Comparison of ENCODE assay signal across 13 cellular contexts in genomic region chr2:237739101-237739500, GRCh38. TPM values are rescaled to one million over a fixed set of nuclear protein-coding genes. Genes with fewer than 3 reads are reported as not detected.
DNase-seq lines count a peak whose midpoint lies in the region; ATAC-seq and TF ChIP-seq lines count a peak whose summit lies in the region.
"Had no signal": no experiment of that assay in that cellular context is flagged by ENCODE, and none has a peak within 500 bp of the region (broad histone marks: within the 10 kb centered on the region; RNA-seq: fewer than 3 reads in every experiment).

No MANE protein-coding gene starts in this region.

- H3K36me3 ChIP-seq in heart left ventricle, result peaks cover 0 to 51% (median 13%) of the 10 kb centered on the region in 9 donors
- peaks cover 0 to 14% of the 10 kb centered on the region in 2 donors for H3K36me3 ChIP-seq in neuronal stem cell (replicated peaks in 1 of 2; ENCODE audit: control insufficient read depth in 2 of 2, insufficient read depth in 2 of 2, low read length in 2 of 2)
- peaks cover 0 to 23% (median 3%) of the 10 kb centered on the region in 4 donors for H3K36me3 ChIP-seq in upper lobe of left lung

- no peak overlapping the region for H4K8ac ChIP-seq in neuronal stem cell (ENCODE audit: low read depth, low read length)

- H3K4me1 Mint-ChIP-seq in activated CD4-positive, alpha-beta memory T cell treated with anti-CD3 and anti-CD28 coated beads for 36 hours (ENCODE audit: low read depth), result peaks cover 56% of the 10 kb centered on the region
- peaks cover 26% of the 10 kb centered on the region for H3K4me1 Mint-ChIP-seq in activated CD4-positive, alpha-beta memory T cell treated with anti-CD3 and anti-CD28 coated beads, Interleukin-2, amount 10 ng/mL, durations not matched to agents 7 days and 5 days

- H3K4me3 ChIP-seq in heart left ventricle (peak overlapping the region in 1 of 12 donors; percentile 4), neuronal stem cell (ENCODE audit: low read length in 2 of 2) (no peak overlapping the region), upper lobe of left lung (no peak overlapping the region)
- H3K4me3 ChIP-seq: K562 had no signal

- H2BK120ac ChIP-seq in neuronal stem cell (ENCODE audit: low read depth, low read length), result no peak overlapping the region

- H3K23ac ChIP-seq in neuronal stem cell (ENCODE audit: low read depth, low read length, poor library complexity), result no peak overlapping the region

- H2AFZ ChIP-seq in neuronal stem cell (ENCODE audit: low read length), result no peak overlapping the region

- peak overlapping the region; percentile 31 for H3K9ac ChIP-seq in neuronal stem cell (ENCODE audit: low read depth, low read length, poor library complexity)

- H3K27ac Mint-ChIP-seq in activated CD4-positive, alpha-beta memory T cell treated with anti-CD3 and anti-CD28 coated beads for 36 hours, result peak overlapping the region; percentile 43
- H3K27ac Mint-ChIP-seq in activated CD4-positive, alpha-beta memory T cell treated with anti-CD3 and anti-CD28 coated beads, Interleukin-2, amount 10 ng/mL, durations not matched to agents 7 days and 5 days, result no peak overlapping the region

- H3K79me1 ChIP-seq in neuronal stem cell (ENCODE audit: low read depth, low read length), result no peaks in the 10 kb centered on the region

- TF ChIP-seq EP300 in upper lobe of left lung (IDR thresholded peaks at IDR 0.05), result no peak

- H3K14ac ChIP-seq in neuronal stem cell (ENCODE audit: low read length), result no peak overlapping the region

- H3K4me1 ChIP-seq in heart left ventricle (peaks cover 0 to 99% (median 90%) of the 10 kb centered on the region in 12 donors), neuronal stem cell (ENCODE audit: control insufficient read depth in 2 of 2, insufficient read depth in 1 of 2, low read depth in 1 of 2, low read length in 2 of 2) (peaks cover 8 to 11% of the 10 kb centered on the region in 2 donors), upper lobe of left lung (peaks cover 58 to 84% (median 73%) of the 10 kb centered on the region in 4 donors)

- DNase-seq in activated CD4-positive, alpha-beta memory T cell treated with anti-CD3 and anti-CD28 coated beads for 36 hours, result no peak
- no peak for DNase-seq in activated CD4-positive, alpha-beta memory T cell treated with anti-CD3 and anti-CD28 coated beads, Interleukin-2, amount 10 ng/mL, durations not matched to agents 7 days and 5 days
- DNase-seq in heart left ventricle (peak; percentile 71 to 86 (median 85)), neuronal stem cell (ENCODE audit: low spot score) (no peak), upper lobe of left lung (peak in 1 of 2 donors; percentile 73), GM20000 (ENCODE audit: low spot score) (no peak), OCI-M2 (lab: John Stamatoyannopoulos, UW; ENCODE audit: unreplicated experiment) (no peak)
- DNase-seq: 8988T, mammary epithelial cell, NCI-H1436 treated with DMSO at 0.1 percent for 48 hours, NCI-H774 had no signal

- H2BK12ac ChIP-seq in neuronal stem cell (ENCODE audit: low read length), result no peak overlapping the region

- no peak overlapping the region for H3K4me3 Mint-ChIP-seq in activated CD4-positive, alpha-beta memory T cell treated with anti-CD3 and anti-CD28 coated beads for 36 hours
- H3K4me3 Mint-ChIP-seq in activated CD4-positive, alpha-beta memory T cell treated with anti-CD3 and anti-CD28 coated beads, Interleukin-2, amount 10 ng/mL, durations not matched to agents 7 days and 5 days, result no peak overlapping the region

- POLR2A ChIA-PET in activated CD4-positive, alpha-beta memory T cell treated with anti-CD3 and anti-CD28 coated beads for 36 hours (lab: Charles Lee), result no interaction called here
- POLR2A ChIA-PET in activated CD4-positive, alpha-beta memory T cell treated with anti-CD3 and anti-CD28 coated beads, Interleukin-2, amount 10 ng/mL, durations not matched to agents 7 days and 5 days (lab: Charles Lee), result interaction anchor here (1.0 to 1.2 kb wide), 2 partner anchors 65 to 66 kb away, joined by 3 to 4 read pairs; no protein-coding TSS in a partner anchor

- TF ChIP-seq CTCF in heart left ventricle (IDR thresholded peaks at IDR 0.05) (peak in 3 of 12 donors; percentile 17 to 27 (median 18)), upper lobe of left lung (IDR thresholded peaks at IDR 0.05) (no peak), GM20000 (IDR thresholded peaks at IDR 0.05; ENCODE audit: extremely low read depth, missing control alignments) (no peak)

- H3K9me3 ChIP-seq in heart left ventricle (no peaks in the 10 kb centered on the region), neuronal stem cell (replicated peaks in 1 of 2; ENCODE audit: control insufficient read depth in 2 of 2, insufficient read depth in 1 of 2, low read depth in 1 of 2, low read length in 2 of 2) (no peaks in the 10 kb centered on the region), upper lobe of left lung (no peaks in the 10 kb centered on the region)

- H2AK5ac ChIP-seq in neuronal stem cell (ENCODE audit: low read depth, low read length), result no peak overlapping the region

- H3K4me2 ChIP-seq in neuronal stem cell (ENCODE audit: insufficient read depth, low read length, poor library complexity, severe bottlenecking), result no peak overlapping the region

- H3K27ac ChIP-seq in heart left ventricle (peak overlapping the region; percentile 45 to 86 (median 80)), neuronal stem cell (replicated peaks; ENCODE audit: low read length) (no peak overlapping the region), upper lobe of left lung (peak overlapping the region; percentile 9 to 67 (median 41))

- H3K4ac ChIP-seq in neuronal stem cell (ENCODE audit: low read length), result no peak overlapping the region

- H2BK5ac ChIP-seq in neuronal stem cell (ENCODE audit: low read length), result no peak overlapping the region

- H3K18ac ChIP-seq in neuronal stem cell (ENCODE audit: low read length), result no peak overlapping the region

- no peaks in the 10 kb centered on the region for H3K27me3 Mint-ChIP-seq in activated CD4-positive, alpha-beta memory T cell treated with anti-CD3 and anti-CD28 coated beads for 36 hours
- H3K27me3 Mint-ChIP-seq in activated CD4-positive, alpha-beta memory T cell treated with anti-CD3 and anti-CD28 coated beads, Interleukin-2, amount 10 ng/mL, durations not matched to agents 7 days and 5 days, result no peaks in the 10 kb centered on the region

- CTCF ChIA-PET in activated CD4-positive, alpha-beta memory T cell treated with anti-CD3 and anti-CD28 coated beads for 36 hours (lab: Charles Lee), result no interaction called here
- CTCF ChIA-PET in activated CD4-positive, alpha-beta memory T cell treated with anti-CD3 and anti-CD28 coated beads, Interleukin-2, amount 10 ng/mL, durations not matched to agents 7 days and 5 days (lab: Charles Lee), result interaction anchor here (0.6 to 1.2 kb wide), 2 partner anchors 45 to 264 kb away, joined by 3 read pairs; no protein-coding TSS in a partner anchor

- 17 to 22% (median 19%) methylated on average over 15 of the region's 15 CpGs for WGBS in heart left ventricle, 4 donors
- no CpG with 5 or more reads among the region's 15 CpGs for WGBS in neuronal stem cell (ENCODE audit: extremely low coverage in 2 of 2, insufficient read length in 2 of 2, insufficient replicate concordance in 1 of 2), 2 donors
- 65 to 67% methylated on average over 15 of the region's 15 CpGs for WGBS in upper lobe of left lung, 2 donors

- H4K91ac ChIP-seq in neuronal stem cell (ENCODE audit: low read depth, low read length, poor library complexity), result no peak overlapping the region

- no peak overlapping the region for H2BK15ac ChIP-seq in neuronal stem cell (ENCODE audit: low read length)

- no peaks in the 10 kb centered on the region for H3K9me3 Mint-ChIP-seq in activated CD4-positive, alpha-beta memory T cell treated with anti-CD3 and anti-CD28 coated beads for 36 hours
- H3K9me3 Mint-ChIP-seq in activated CD4-positive, alpha-beta memory T cell treated with anti-CD3 and anti-CD28 coated beads, Interleukin-2, amount 10 ng/mL, durations not matched to agents 7 days and 5 days, result no peaks in the 10 kb centered on the region

- ATAC-seq in heart left ventricle (peak; percentile 92 to 95 (median 93)), upper lobe of left lung (ENCODE audit: low FRiP score in 2 of 2) (peak in 1 of 2 donors; percentile 42), GM18861 (IDR thresholded peaks at IDR 0.05; ENCODE audit: unreplicated experiment) (no peak)
- ATAC-seq: K562 had no signal

- intact Hi-C loops in activated CD4-positive, alpha-beta memory T cell treated with anti-CD3 and anti-CD28 coated beads for 36 hours (cut with micrococcal nuclease), result no loop called here
- intact Hi-C loops in heart left ventricle (cut with DNase I), result loop anchor here in 5 of 10 donors (2.0 to 10.0 kb wide), 4 partner anchors 36 to 224 kb away; no protein-coding TSS in a partner anchor

- peaks cover 23% of the 10 kb centered on the region for H3K36me3 Mint-ChIP-seq in activated CD4-positive, alpha-beta memory T cell treated with anti-CD3 and anti-CD28 coated beads for 36 hours
- H3K36me3 Mint-ChIP-seq in activated CD4-positive, alpha-beta memory T cell treated with anti-CD3 and anti-CD28 coated beads, Interleukin-2, amount 10 ng/mL, durations not matched to agents 7 days and 5 days (ENCODE audit: low read depth), result peaks cover 58% of the 10 kb centered on the region

- H3K27me3 ChIP-seq in heart left ventricle, result no peaks in the 10 kb centered on the region
- no peaks in the 10 kb centered on the region for H3K27me3 ChIP-seq in neuronal stem cell (ENCODE audit: control insufficient read depth in 3 of 3, insufficient read depth in 3 of 3, low read depth in 1 of 3, low read length in 3 of 3)
- H3K27me3 ChIP-seq in upper lobe of left lung, result no peaks in the 10 kb centered on the region

- TF ChIP-seq POLR2A in heart left ventricle (IDR thresholded peaks at IDR 0.05), result no peak
- TF ChIP-seq POLR2A in upper lobe of left lung (IDR thresholded peaks at IDR 0.05), result no peak

RNA-seq across cellular contexts. Expression of gene RBM44, which starts 59.5 kb away (rescaled TPM):
- total RNA-seq in activated CD4-positive, alpha-beta memory T cell treated with anti-CD3 and anti-CD28 coated beads for 36 hours, result under 1 TPM; 0.69 to 0.75 TPM
- under 1 TPM; 0.75 to 0.93 TPM for total RNA-seq in activated CD4-positive, alpha-beta memory T cell treated with anti-CD3 and anti-CD28 coated beads, Interleukin-2, amount 10 ng/mL, durations not matched to agents 7 days and 5 days
- total RNA-seq in heart left ventricle (under 1 TPM; 0.16 to 0.94 (median 0.44) TPM), upper lobe of left lung (1 to 10 TPM in 5 of 6 donors, under 1 TPM in 1; 0.44 to 2.8 (median 1.5) TPM)
- under 1 TPM; 0.17 to 0.38 TPM for polyA plus RNA-seq in heart left ventricle
- 0.11 TPM for polyA plus RNA-seq in neuronal stem cell (2013, experiment 1 of 2)
- polyA plus RNA-seq in neuronal stem cell (2013, experiment 2 of 2), result 0.18 TPM

Comparison
In these comparisons a context has a peak if more than half of its experiments do, and no peak if none do; other contexts are left out.
1. DNase-seq: peak in heart left ventricle (5 of 5); none in activated CD4-positive, alpha-beta memory T cell treated with anti-CD3 and anti-CD28 coated beads for 36 hours (single experiment), activated CD4-positive, alpha-beta memory T cell treated with anti-CD3 and anti-CD28 coated beads, Interleukin-2, amount 10 ng/mL, durations not matched to agents 7 days and 5 days (single experiment), neuronal stem cell (single experiment), GM20000 (single experiment) and OCI-M2 (single experiment).